20 cellular contexts compared by ENCODE assay signal in the genomic region with DNA sequence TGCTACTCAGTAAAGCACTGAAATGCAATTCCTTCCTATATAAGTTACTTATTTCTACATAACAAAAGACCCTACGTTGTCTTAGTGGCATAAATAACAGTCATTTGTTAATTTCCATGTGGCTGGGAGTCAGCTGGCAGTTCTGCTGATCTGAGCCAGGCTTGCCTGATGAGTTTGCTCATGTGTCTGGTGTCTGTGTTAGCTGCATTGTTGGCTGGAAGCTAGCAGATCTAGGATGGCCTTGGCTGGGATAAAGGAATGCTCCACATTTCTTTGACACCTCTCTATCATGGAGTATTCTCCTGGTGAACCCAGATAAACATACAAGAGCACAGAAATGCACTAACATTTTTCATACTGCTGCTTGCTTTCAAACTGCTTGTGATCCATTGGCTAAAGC.
"Had no signal": no experiment of that assay in that cellular context is flagged by ENCODE, and none has a peak within 500 bp of the region (broad histone marks: within the 10 kb centered on the region; RNA-seq: fewer than 3 reads in every experiment).

No MANE protein-coding gene starts in this region.

- H3K27me3 ChIP-seq: adrenal gland, body of pancreas, SJCRH30 had no signal

- H3K4me3 ChIP-seq: adrenal gland, body of pancreas, SJCRH30 had no signal

- ATAC-seq: activated CD4-positive, CD25-positive, alpha-beta regulatory T cell treated with anti-CD3 and anti-CD28 coated beads, Interleukin-2, amount 50 U/mL, for 24 hours; activated CD8-positive, alpha-beta T cell treated with anti-CD3 and anti-CD28 coated beads for 36 hours; body of pancreas; SK-N-SH treated with all-trans-retinoic acid at 6 μM for 48 hours had no signal

- H3K4me1 ChIP-seq: adrenal gland, body of pancreas, SJCRH30 had no signal

- H3K27ac ChIP-seq: adrenal gland, body of pancreas, KMS-11, SJCRH30 had no signal

- H3K36me3 ChIP-seq: adrenal gland, SJCRH30 had no signal

- H3K9me3 ChIP-seq: adrenal gland, body of pancreas, SJCRH30 had no signal

- DNase-seq: activated CD4-positive, alpha-beta T cell treated with anti-CD3 and anti-CD28 coated beads for 4 hours; activated CD8-positive, alpha-beta memory T cell treated with anti-CD3 and anti-CD28 coated beads, Interleukin-2, amount 50 U/mL, for 4 hours; activated CD8-positive, alpha-beta T cell treated with anti-CD3 and anti-CD28 coated beads for 36 hours; activated naive CD4-positive, alpha-beta T cell treated with anti-CD3 and anti-CD28 coated beads, Interleukin-2, amount 50 U/mL, for 16 hours; activated naive CD8-positive, alpha-beta T cell treated with anti-CD3 and anti-CD28 coated beads, Interleukin-2, amount 10 ng/mL, durations not matched to agents 7 days and 5 days; activated T-cell treated with anti-CD3 and anti-CD28 coated beads, Interleukin-2, amount 50 U/mL, for 1 hour; adrenal gland; aorta; body of pancreas; NCI-H1092; NCI-H1417; NCI-H1930; NCI-H2171 treated with DMSO at 0.1 percent for 48 hours; NCI-H226; NCI-H774; SJCRH30; SW 1271 had no signal
